Comparison of ENCODE assay signal across 25 cellular contexts in the genomic region with DNA sequence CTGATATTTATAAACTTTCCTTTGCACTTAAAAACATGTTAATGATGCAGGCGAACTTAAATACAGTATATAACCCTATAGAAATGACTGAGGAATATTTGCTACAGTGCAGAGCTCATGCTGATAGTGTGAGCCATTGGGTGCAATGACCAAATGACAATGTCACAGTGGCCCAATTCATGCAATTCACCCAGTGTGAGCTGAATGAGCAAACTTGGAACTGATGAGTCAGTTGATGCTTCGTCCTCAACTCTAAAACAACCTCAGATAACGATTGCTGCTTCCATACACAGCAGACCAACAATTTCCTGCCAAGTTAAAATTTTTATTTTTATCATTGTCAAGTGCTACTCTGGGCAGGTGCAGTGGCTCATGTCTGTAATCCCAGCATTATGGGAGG.
A peak's percentile ranks its signal among the peaks of the same experiment; 100 is the strongest.
DNase-seq lines count a peak whose midpoint lies in the region; ATAC-seq lines count a peak whose summit lies in the region.
"Had no signal": no experiment of that assay in that cellular context is flagged by ENCODE, and none has a peak within 500 bp of the region (broad histone marks: within the 10 kb centered on the region; RNA-seq: fewer than 3 reads in every experiment).

No MANE protein-coding gene starts in this region.

- peaks cover 4% of the 10 kb centered on the region for H3K9me3 Mint-ChIP-seq in activated naive CD8-positive, alpha-beta T cell treated with anti-CD3 and anti-CD28 coated beads, Interleukin-2, amount 50 U/mL, for 24 hours
- H3K9me3 Mint-ChIP-seq: central memory CD8-positive, alpha-beta T cell; neural progenitor cell had no signal

- no peak for DNase-seq in activated CD4-positive, CD25-positive, alpha-beta regulatory T cell (lab: John Stamatoyannopoulos, UW)
- peak; percentile 32 for DNase-seq in stimulated activated CD4-positive, alpha-beta T cell treated with anti-CD3 and anti-CD28 coated beads, Interleukin-15, amount 100 ng/mL, for 24 hours
- no peak for DNase-seq in stimulated activated CD4-positive, alpha-beta T cell treated with anti-CD3 and anti-CD28 coated beads, Interleukin-4, amount 100 ng/mL, for 1 hour
- no peak for DNase-seq in activated naive CD8-positive, alpha-beta T cell treated with anti-CD3 and anti-CD28 coated beads, Interleukin-2, amount 50 U/mL, for 24 hours
- DNase-seq in NCI-H1092 treated with DMSO at 0.1 percent for 48 hours (lab: John Stamatoyannopoulos, UW) (no peak), cortex of kidney (lab: John Stamatoyannopoulos, UW) (no peak)
- DNase-seq: activated CD4-positive, CD25-positive, alpha-beta regulatory T cell treated with anti-CD3 and anti-CD28 coated beads, Interleukin-2, amount 50 U/mL, for 72 hours; CD4-positive, CD25-positive, alpha-beta regulatory T cell; gastrocnemius medialis; HCEC 1CT; IMR-90; left cardiac atrium; NCI-H1048; NCI-H1694 treated with DMSO at 0.1 percent for 48 hours; NCI-H526 treated with DMSO at 0.1 percent for 48 hours; right cardiac atrium; SIG-M5; stimulated activated CD4-positive, alpha-beta T cell treated with anti-CD3 and anti-CD28 coated beads, Interleukin-4, amount 100 ng/mL, for 4 hours; stimulated activated naive CD4-positive, alpha-beta T cell; uterus had no signal

- ATAC-seq in activated CD4-positive, CD25-positive, alpha-beta regulatory T cell treated with anti-CD3 and anti-CD28 coated beads, Interleukin-2, amount 50 U/mL, for 24 hours = peak; percentile 68 to 69
- ATAC-seq in activated naive CD8-positive, alpha-beta T cell treated with anti-CD3 and anti-CD28 coated beads, Interleukin-2, amount 50 U/mL, for 24 hours = peak; percentile 72
- no peak for ATAC-seq in GM21423 (IDR thresholded peaks at IDR 0.05; ENCODE audit: unreplicated experiment)
- ATAC-seq: gastrocnemius medialis, left cardiac atrium, Panc1, right cardiac atrium had no signal

- H3K4me3 Mint-ChIP-seq in activated naive CD8-positive, alpha-beta T cell treated with anti-CD3 and anti-CD28 coated beads, Interleukin-2, amount 50 U/mL, for 24 hours = no peak overlapping the region
- H3K4me3 Mint-ChIP-seq: central memory CD8-positive, alpha-beta T cell; neural progenitor cell had no signal

- peaks cover 64% of the 10 kb centered on the region for H3K4me1 Mint-ChIP-seq in activated naive CD8-positive, alpha-beta T cell treated with anti-CD3 and anti-CD28 coated beads, Interleukin-2, amount 50 U/mL, for 24 hours
- H3K4me1 Mint-ChIP-seq: neural progenitor cell had no signal

- peak overlapping the region; percentile 39 for H3K27ac Mint-ChIP-seq in activated naive CD8-positive, alpha-beta T cell treated with anti-CD3 and anti-CD28 coated beads, Interleukin-2, amount 50 U/mL, for 24 hours
- H3K27ac Mint-ChIP-seq: neural progenitor cell had no signal

- peaks cover 84% of the 10 kb centered on the region for H3K36me3 Mint-ChIP-seq in activated naive CD8-positive, alpha-beta T cell treated with anti-CD3 and anti-CD28 coated beads, Interleukin-2, amount 50 U/mL, for 24 hours (ENCODE audit: low read depth)

- no peaks in the 10 kb centered on the region for H3K27me3 Mint-ChIP-seq in activated naive CD8-positive, alpha-beta T cell treated with anti-CD3 and anti-CD28 coated beads, Interleukin-2, amount 50 U/mL, for 24 hours
- H3K27me3 Mint-ChIP-seq: CD4-positive, CD25-positive, alpha-beta regulatory T cell; central memory CD8-positive, alpha-beta T cell had no signal
